In the genomic region with DNA sequence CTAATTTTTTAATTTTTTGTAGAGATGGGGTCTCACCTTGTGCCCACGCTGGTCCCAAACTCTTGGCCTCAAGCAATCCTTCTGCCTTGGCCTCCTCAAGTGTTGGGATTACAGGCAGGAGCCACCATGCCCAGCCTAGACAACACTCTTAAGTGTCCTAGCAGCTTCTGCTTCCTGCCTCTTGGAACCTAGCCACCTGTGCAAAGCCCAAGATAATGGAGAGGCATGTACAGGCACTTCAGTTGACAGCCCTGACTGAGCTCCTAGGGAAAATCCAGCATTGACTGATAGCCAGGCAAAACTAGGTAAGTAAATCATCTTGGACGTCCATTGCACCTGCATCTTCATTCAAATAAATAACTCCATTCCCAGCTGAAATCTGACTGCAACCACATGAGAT, we compare ENCODE assay signal across 20 cellular contexts. TPM values are rescaled to one million over a fixed set of nuclear protein-coding genes. Genes with fewer than 3 reads are reported as not detected.
DNase-seq lines count a peak whose midpoint lies in the region; ATAC-seq, FAIRE-seq and TF ChIP-seq lines count a peak whose summit lies in the region.
"Had no signal": no experiment of that assay in that cellular context is flagged by ENCODE, and none has a peak within 500 bp of the region (broad histone marks: within the 10 kb centered on the region; RNA-seq: fewer than 3 reads in every experiment).

No MANE protein-coding gene starts in this region.

- no peak for FAIRE-seq in GM12891 (lab: Jason Lieb, UNC)
- FAIRE-seq: G401.6, HepG2 had no signal

- H3K36me3 Mint-ChIP-seq in activated naive CD4-positive, alpha-beta T cell treated with anti-CD3 and anti-CD28 coated beads for 36 hours (ENCODE audit: low read depth): peaks cover 24% of the 10 kb centered on the region
- H3K36me3 Mint-ChIP-seq in activated naive CD4-positive, alpha-beta T cell treated with anti-CD3 and anti-CD28 coated beads, Interleukin-2, amount 10 ng/mL, durations not matched to agents 7 days and 5 days: peaks cover 27% of the 10 kb centered on the region
- peaks cover 3% of the 10 kb centered on the region for H3K36me3 Mint-ChIP-seq in T-helper 17 cell (ENCODE audit: low read depth)
- H3K36me3 Mint-ChIP-seq in naive B cell: peaks cover 0 to 14% of the 10 kb centered on the region in 2 donors

- CTCF ChIA-PET in activated naive CD4-positive, alpha-beta T cell treated with anti-CD3 and anti-CD28 coated beads for 36 hours (lab: Charles Lee): interaction anchor here (0.9 to 8.5 kb wide), 3 partner anchors 16 to 57 kb away, joined by 4 to 59 read pairs (median 5); a partner anchor contains a TSS
- CTCF ChIA-PET in activated naive CD4-positive, alpha-beta T cell treated with anti-CD3 and anti-CD28 coated beads, Interleukin-2, amount 10 ng/mL, durations not matched to agents 7 days and 5 days (lab: Charles Lee): interaction anchor here (0.6 to 2.8 kb wide), 5 partner anchors 16 to 73 kb away, joined by 3 to 15 read pairs (median 4); a partner anchor contains a TSS

- no peak for DNase-seq in activated naive CD4-positive, alpha-beta T cell treated with anti-CD3 and anti-CD28 coated beads for 36 hours
- DNase-seq in activated naive CD4-positive, alpha-beta T cell treated with anti-CD3 and anti-CD28 coated beads, Interleukin-2, amount 10 ng/mL, durations not matched to agents 7 days and 5 days: no peak
- DNase-seq in NCI-H187 (lab: John Stamatoyannopoulos, UW) (peak; percentile 22 to 67), T-helper 17 cell (no peak), naive B cell (no peak), COR-L47 (lab: John Stamatoyannopoulos, UW) (no peak), GM12891 (ENCODE audit: insufficient read length, low spot score) (no peak)
- DNase-seq: activated CD4-positive, alpha-beta T cell treated with anti-CD3 and anti-CD28 coated beads, Interleukin-2, amount 50 U/mL, for 1 hour; NCI-H1694; NCI-H748 treated with DMSO at 0.1 percent for 48 hours; posterior cingulate gyrus; stimulated activated CD4-positive, alpha-beta T cell treated with anti-CD3 and anti-CD28 coated beads, Interleukin-4, amount 100 ng/mL, for 1 hour had no signal

- H3K27ac Mint-ChIP-seq in activated naive CD4-positive, alpha-beta T cell treated with anti-CD3 and anti-CD28 coated beads for 36 hours: peak overlapping the region; percentile 26
- H3K27ac Mint-ChIP-seq in activated naive CD4-positive, alpha-beta T cell treated with anti-CD3 and anti-CD28 coated beads, Interleukin-2, amount 10 ng/mL, durations not matched to agents 7 days and 5 days: no peak overlapping the region
- H3K27ac Mint-ChIP-seq in T-helper 17 cell (peak overlapping the region; percentile 57), naive B cell (peak overlapping the region in 4 of 6 donors; percentile 20 to 81 (median 72))
- H3K27ac Mint-ChIP-seq: activated T-helper 1 cell treated with anti-CD3 and anti-CD28 coated beads, Interleukin-12 subunit alpha, Interleukin-12 subunit beta, Interleukin-2, Interleukin-4 antibody, amounts not matched to agents 30 ng/mL and 10 ng/mL and 1 ng/mL, durations not matched to agents 14 hours and 24 hours and 36 hours had no signal

- H3K4me3 Mint-ChIP-seq in activated naive CD4-positive, alpha-beta T cell treated with anti-CD3 and anti-CD28 coated beads for 36 hours: no peak overlapping the region
- H3K4me3 Mint-ChIP-seq in activated naive CD4-positive, alpha-beta T cell treated with anti-CD3 and anti-CD28 coated beads, Interleukin-2, amount 10 ng/mL, durations not matched to agents 7 days and 5 days: no peak overlapping the region
- peak overlapping the region; percentile 59 for H3K4me3 Mint-ChIP-seq in T-helper 17 cell
- no peak overlapping the region for H3K4me3 Mint-ChIP-seq in naive B cell
- H3K4me3 Mint-ChIP-seq: activated T-helper 1 cell treated with anti-CD3 and anti-CD28 coated beads, Interleukin-12 subunit alpha, Interleukin-12 subunit beta, Interleukin-2, Interleukin-4 antibody, amounts not matched to agents 30 ng/mL and 10 ng/mL and 1 ng/mL, durations not matched to agents 14 hours and 24 hours and 36 hours; central memory CD8-positive, alpha-beta T cell had no signal

- intact Hi-C loops in activated naive CD4-positive, alpha-beta T cell treated with anti-CD3 and anti-CD28 coated beads for 36 hours (cut with micrococcal nuclease): loop anchor here (2.0 kb wide), 1 partner anchor 15 kb away; a partner anchor contains a TSS

- H3K4me1 Mint-ChIP-seq in activated naive CD4-positive, alpha-beta T cell treated with anti-CD3 and anti-CD28 coated beads for 36 hours (ENCODE audit: low read depth): peaks cover 18% of the 10 kb centered on the region
- peaks cover 17% of the 10 kb centered on the region for H3K4me1 Mint-ChIP-seq in activated naive CD4-positive, alpha-beta T cell treated with anti-CD3 and anti-CD28 coated beads, Interleukin-2, amount 10 ng/mL, durations not matched to agents 7 days and 5 days
- H3K4me1 Mint-ChIP-seq in T-helper 17 cell (peaks cover 23% of the 10 kb centered on the region), naive B cell (peaks cover 14 to 45% (median 29%) of the 10 kb centered on the region in 3 donors)

- H3K9me3 Mint-ChIP-seq in activated naive CD4-positive, alpha-beta T cell treated with anti-CD3 and anti-CD28 coated beads for 36 hours: no peaks in the 10 kb centered on the region
- H3K9me3 Mint-ChIP-seq in activated naive CD4-positive, alpha-beta T cell treated with anti-CD3 and anti-CD28 coated beads, Interleukin-2, amount 10 ng/mL, durations not matched to agents 7 days and 5 days: no peaks in the 10 kb centered on the region
- H3K9me3 Mint-ChIP-seq in naive B cell: no peaks in the 10 kb centered on the region
- H3K9me3 Mint-ChIP-seq: activated T-helper 1 cell treated with anti-CD3 and anti-CD28 coated beads, Interleukin-12 subunit alpha, Interleukin-12 subunit beta, Interleukin-2, Interleukin-4 antibody, amounts not matched to agents 30 ng/mL and 10 ng/mL and 1 ng/mL, durations not matched to agents 14 hours and 24 hours and 36 hours; central memory CD8-positive, alpha-beta T cell had no signal

- H3K27me3 Mint-ChIP-seq in activated naive CD4-positive, alpha-beta T cell treated with anti-CD3 and anti-CD28 coated beads for 36 hours (ENCODE audit: low read depth): no peaks in the 10 kb centered on the region
- H3K27me3 Mint-ChIP-seq in activated naive CD4-positive, alpha-beta T cell treated with anti-CD3 and anti-CD28 coated beads, Interleukin-2, amount 10 ng/mL, durations not matched to agents 7 days and 5 days: no peaks in the 10 kb centered on the region
- H3K27me3 Mint-ChIP-seq in T-helper 17 cell (no peaks in the 10 kb centered on the region), naive B cell (no peaks in the 10 kb centered on the region)
- H3K27me3 Mint-ChIP-seq: central memory CD8-positive, alpha-beta T cell had no signal

- no peak for TF ChIP-seq POLR2A in GM12891 (IDR thresholded peaks at IDR 0.05; ENCODE audit: low read depth, low read length)

- no peaks in the 10 kb centered on the region for H3K9me3 ChIP-seq in T-helper 17 cell (ENCODE audit: control insufficient read depth, low read length, poor library complexity, severe bottlenecking)
- H3K9me3 ChIP-seq: adrenal gland, HAP-1 had no signal

- ATAC-seq in T-helper 17 cell (no peak), naive B cell (ENCODE audit: low read depth in 2 of 2) (no peak), GM19351 (IDR thresholded peaks at IDR 0.05; ENCODE audit: unreplicated experiment) (no peak)
- ATAC-seq: HepG2, Panc1 had no signal

TF ChIP-seq in GM12891, 5 proteins besides CTCF, POLR2A, EP300 and RAD21:
- TF ChIP-seq POU2F2 (IDR thresholded peaks at IDR 0.05; ENCODE audit: low read depth, low read length): no peak
- no peak for TF ChIP-seq PAX5 (IDR thresholded peaks at IDR 0.05; ENCODE audit: insufficient read depth, low read length, severe bottlenecking)
- no peak for TF ChIP-seq SPI1 (IDR thresholded peaks at IDR 0.05; ENCODE audit: low read depth, low read length)
- TF ChIP-seq POLR2AphosphoS5 (IDR thresholded peaks at IDR 0.05; ENCODE audit: low read depth, low read length): no peak
TF ChIP-seq in GM12891: peak in this region for 0.

RNA-seq across cellular contexts. Expression of a gene that starts 15.5 kb away (rescaled TPM):
- total RNA-seq in activated naive CD4-positive, alpha-beta T cell treated with anti-CD3 and anti-CD28 coated beads for 36 hours: 10 to 100 TPM; 47.5 to 48.3 TPM
- 10 to 100 TPM; 40.1 to 45.1 TPM for total RNA-seq in T-helper 17 cell
- polyA plus RNA-seq in naive B cell (ENCODE audit: low read depth in 6 of 6): 100 to 1,000 TPM; 171 to 225 (median 208) TPM
- polyA plus RNA-seq in GM12891 (2012; ENCODE audit: low read depth, missing spikeins): 97.6 TPM

RNA-seq across cellular contexts. Expression of a gene that starts 23.7 kb away (rescaled TPM):
- under 1 TPM; 0.36 to 0.47 TPM for total RNA-seq in activated naive CD4-positive, alpha-beta T cell treated with anti-CD3 and anti-CD28 coated beads for 36 hours
- total RNA-seq in T-helper 17 cell: 1 to 10 TPM in 1 of 2 donors, under 1 TPM in 1; 0.77 to 1.0 TPM
- not detected for polyA plus RNA-seq in naive B cell (ENCODE audit: low read depth in 6 of 6)
- 0.27 TPM for polyA plus RNA-seq in GM12891 (2012; ENCODE audit: low read depth, missing spikeins)

RNA-seq across cellular contexts. Expression of a gene that starts 39.6 kb away (rescaled TPM):
- 10 to 100 TPM; 32.6 to 33.6 TPM for total RNA-seq in activated naive CD4-positive, alpha-beta T cell treated with anti-CD3 and anti-CD28 coated beads for 36 hours
- total RNA-seq in T-helper 17 cell: 10 to 100 TPM; 51.6 to 57.8 TPM
- polyA plus RNA-seq in naive B cell (ENCODE audit: low read depth in 6 of 6): 100 to 1,000 TPM in 1 of 6 donors, 10 to 100 TPM in 5; 45.2 to 126 (median 55.7) TPM
- 24.4 TPM for polyA plus RNA-seq in GM12891 (2012; ENCODE audit: low read depth, missing spikeins)

RNA-seq across cellular contexts. Expression of a gene that starts 42.4 kb away (rescaled TPM):
- total RNA-seq in activated naive CD4-positive, alpha-beta T cell treated with anti-CD3 and anti-CD28 coated beads for 36 hours: 10 to 100 TPM; 57.7 to 60.2 TPM
- total RNA-seq in T-helper 17 cell: 10 to 100 TPM; 74.0 to 93.6 TPM
- 10 to 100 TPM; 13.1 to 28.1 (median 21.0) TPM for polyA plus RNA-seq in naive B cell (ENCODE audit: low read depth in 6 of 6)
- polyA plus RNA-seq in GM12891 (2012; ENCODE audit: low read depth, missing spikeins): 41.2 TPM

Comparison
In these comparisons a context has a peak if more than half of its experiments do, and no peak if none do; other contexts are left out.
1. DNase-seq: peak in NCI-H187 (2 of 2); none in activated naive CD4-positive, alpha-beta T cell treated with anti-CD3 and anti-CD28 coated beads for 36 hours (single experiment), activated naive CD4-positive, alpha-beta T cell treated with anti-CD3 and anti-CD28 coated beads, Interleukin-2, amount 10 ng/mL, durations not matched to agents 7 days and 5 days (single experiment), T-helper 17 cell (0 of 3), naive B cell (single experiment), COR-L47 (single experiment) and GM12891 (single experiment).